1 cellular context compared by ENCODE assay signal in the genomic region with DNA sequence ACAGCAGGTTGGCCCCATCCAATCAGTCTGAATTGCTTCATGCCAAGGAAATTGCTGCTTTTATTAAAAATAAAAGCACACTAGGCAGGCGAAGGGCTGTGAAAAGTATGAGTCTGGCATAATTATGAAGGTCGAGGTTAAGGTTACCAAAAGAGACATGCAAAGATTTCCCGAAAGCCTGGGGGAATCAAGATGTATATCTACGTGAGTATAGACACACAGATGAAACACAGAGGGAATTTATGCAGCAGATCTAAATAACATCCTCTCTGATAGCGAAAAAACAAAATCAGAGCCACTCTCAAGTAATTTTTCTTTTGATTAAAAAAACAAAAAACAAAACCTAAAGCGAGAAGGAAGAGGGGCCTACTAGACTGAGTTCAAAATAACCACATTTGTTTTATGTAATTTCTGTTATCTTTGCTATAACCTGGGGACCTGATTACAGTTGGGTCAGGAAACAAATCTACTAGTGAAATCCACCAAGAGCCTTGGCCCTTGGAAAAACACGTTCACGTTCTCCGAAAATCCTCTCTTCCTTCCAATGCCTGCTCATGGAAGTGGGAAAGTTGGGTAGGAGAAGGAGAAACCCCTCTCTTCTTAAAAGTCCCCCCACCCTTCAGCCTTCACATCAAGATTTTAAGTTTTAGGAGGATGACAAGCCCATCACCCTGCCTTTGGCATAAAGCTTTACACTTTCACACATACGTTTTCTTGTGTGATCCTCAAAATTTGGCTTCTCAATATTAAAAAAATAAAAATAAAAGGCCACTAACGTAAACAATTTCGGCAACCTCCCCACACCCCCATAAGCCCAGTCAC.
TF ChIP-seq lines count a peak whose summit lies in the region.

No MANE protein-coding gene starts in this region.

TF ChIP-seq in endothelial cell of umbilical vein, 7 proteins besides CTCF, POLR2A, EP300 and RAD21 (continued from another document):
- TF ChIP-seq EZH2 (IDR thresholded peaks at IDR 0.05; ENCODE audit: borderline replicate concordance, low read depth, low read length, severe bottlenecking) (no peak), MYC (IDR thresholded peaks at IDR 0.05; ENCODE audit: low read depth, low read length) (no peak)
TF ChIP-seq in endothelial cell of umbilical vein: peak in this region for 0.
